Comparison of ENCODE assay signal across 32 cellular contexts in genomic region chr14:58476320-58476719, GRCh38.
"Had no signal": no experiment of that assay in that cellular context is flagged by ENCODE, and none has a peak within 500 bp of the region (broad histone marks: within the 10 kb centered on the region; RNA-seq: fewer than 3 reads in every experiment).

No MANE protein-coding gene starts in this region.

- ATAC-seq: activated naive CD4-positive, alpha-beta T cell treated with anti-CD3 and anti-CD28 coated beads, Interleukin-2, amount 50 U/mL, for 72 hours; activated naive CD8-positive, alpha-beta T cell treated with anti-CD3 and anti-CD28 coated beads, Interleukin-2, amount 50 U/mL, for 24 hours; activated T-cell treated with anti-CD3 and anti-CD28 coated beads, Interleukin-2, amount 50 U/mL, for 4 hours; activated T-cell treated with anti-CD3 and anti-CD28 coated beads, Interleukin-2, amount 50 U/mL, for 72 hours; activated T-helper 17 cell treated with anti-CD3 and anti-CD28 coated beads, Interleukin-2, amount 50 U/mL, for 72 hours; body of pancreas had no signal

- DNase-seq: activated effector memory CD4-positive, alpha-beta T cell treated with anti-CD3 and anti-CD28 coated beads, Interleukin-2, amount 50 U/mL, for 16 hours; activated effector memory CD4-positive, alpha-beta T cell treated with Interleukin-2 at 50 U/mL for 16 hours; activated gamma-delta T cell; activated gamma-delta T cell treated with Interleukin-2 at 50 U/mL for 16 hours; activated naive CD4-positive, alpha-beta T cell; activated naive CD4-positive, alpha-beta T cell treated with anti-CD3 and anti-CD28 coated beads for 36 hours; activated naive CD4-positive, alpha-beta T cell treated with anti-CD3 and anti-CD28 coated beads, Interleukin-2, amount 10 ng/mL, durations not matched to agents 7 days and 5 days; activated naive CD4-positive, alpha-beta T cell treated with anti-CD3 and anti-CD28 coated beads, Interleukin-2, amount 50 U/mL, for 16 hours; activated naive CD4-positive, alpha-beta T cell treated with Interleukin-2 at 50 U/mL for 16 hours; activated naive CD8-positive, alpha-beta T cell treated with anti-CD3 and anti-CD28 coated beads for 36 hours; activated naive CD8-positive, alpha-beta T cell treated with anti-CD3 and anti-CD28 coated beads, Interleukin-2, amount 10 ng/mL, durations not matched to agents 7 days and 5 days; activated naive CD8-positive, alpha-beta T cell treated with anti-CD3 and anti-CD28 coated beads, Interleukin-2, amount 50 U/mL, for 24 hours; activated T-cell treated with anti-CD3 and anti-CD28 coated beads, Interleukin-2, amount 50 U/mL, for 1 hour; activated T-cell treated with anti-CD3 and anti-CD28 coated beads, Interleukin-2, amount 50 U/mL, for 24 hours; activated T-cell treated with anti-CD3 and anti-CD28 coated beads, Interleukin-2, amount 50 U/mL, for 4 hours; activated T-cell treated with anti-CD3 and anti-CD28 coated beads, Interleukin-2, amount 50 U/mL, for 48 hours; activated T-cell treated with anti-CD3 and anti-CD28 coated beads, Interleukin-2, amount 50 U/mL, for 72 hours; adrenal gland; amniotic stem cell; amygdala; anterior cingulate cortex; aorta; body of pancreas; brain microvascular endothelial cell; caudate nucleus; central memory CD4-positive, alpha-beta T cell; cerebellar nuclear complex had no signal

- H3K4me3 ChIP-seq: adrenal gland, ascending aorta, body of pancreas, breast epithelium, cardiac muscle cell had no signal

- H3K9me3 ChIP-seq: adrenal gland, ascending aorta, body of pancreas, breast epithelium had no signal

- H3K4me1 ChIP-seq: adrenal gland, ascending aorta, body of pancreas, breast epithelium had no signal

- H3K27me3 ChIP-seq: adrenal gland, ascending aorta, body of pancreas, brain microvascular endothelial cell, breast epithelium, cardiac muscle cell had no signal

- H3K36me3 ChIP-seq: breast epithelium had no signal

- H3K27ac ChIP-seq: adrenal gland, ascending aorta, body of pancreas, brain microvascular endothelial cell, breast epithelium, cardiac muscle cell had no signal
